In genomic region chr5:132423443-132423898, GRCh38 we compare ENCODE assay signal across 9 cellular contexts. TPM values are rescaled to one million over a fixed set of nuclear protein-coding genes. Genes with fewer than 3 reads are reported as not detected.
DNase-seq lines count a peak whose midpoint lies in the region; ATAC-seq, FAIRE-seq and TF ChIP-seq lines count a peak whose summit lies in the region.
"Had no signal": no experiment of that assay in that cellular context is flagged by ENCODE, and none has a peak within 500 bp of the region (broad histone marks: within the 10 kb centered on the region; RNA-seq: fewer than 3 reads in every experiment).

No MANE protein-coding gene starts in this region.

- H3K9me3 ChIP-seq in esophagus squamous epithelium (no peaks in the 10 kb centered on the region), MG63 (no peaks in the 10 kb centered on the region)

- H3K4me3 ChIP-seq in esophagus squamous epithelium (no peak overlapping the region), skin epidermis (no peak overlapping the region), MG63 (no peak overlapping the region)

- TF ChIP-seq POLR2A in esophagus squamous epithelium (IDR thresholded peaks at IDR 0.05) = no peak

- WGBS in esophagus squamous epithelium, 2 donors = 47 to 52% methylated on average over 3 of the region's 3 CpGs

- intact Hi-C loops in esophagus squamous epithelium (cut with DNase I) = no loop called here

- DNase-seq in GM19239 (ENCODE audit: insufficient read length, low spot score) (no peak), RWPE1 (ENCODE audit: low spot score) (no peak), esophagus squamous epithelium (lab: John Stamatoyannopoulos, UW) (no peak), GDM1 (lab: John Stamatoyannopoulos, UW) (no peak), MG63 (no peak)
- DNase-seq: NCI-H2081, occipital lobe had no signal

- ATAC-seq in HG03469 (IDR thresholded peaks at IDR 0.05; ENCODE audit: unreplicated experiment) = no peak

- H3K27ac ChIP-seq in RWPE1 = peak overlapping the region; percentile 85
- H3K27ac ChIP-seq in esophagus squamous epithelium = peak overlapping the region; percentile 54 to 75 (median 69)
- H3K27ac ChIP-seq in skin epidermis = peak overlapping the region in 12 of 21 experiments; percentile 2 to 93 (median 43)

- CTCF ChIA-PET in RWPE1 (lab: Yijun Ruan, JAX) = interaction anchor here (0.9 to 1.1 kb wide), 3 partner anchors 28 to 41 kb away, joined by 3 to 4 read pairs (median 3); no protein-coding TSS in a partner anchor

- H3K4me1 ChIP-seq in esophagus squamous epithelium = peaks cover 85 to 100% (median 96%) of the 10 kb centered on the region in 3 donors

- POLR2A ChIA-PET in RWPE1 (lab: Yijun Ruan, JAX; ENCODE audit: low non-redundant PET) = no interaction called here

- TF ChIP-seq CTCF in RWPE1 (conservative IDR thresholded peaks at IDR 0.05; ENCODE audit: low read depth) (no peak), esophagus squamous epithelium (IDR thresholded peaks at IDR 0.05) (no peak)

- H3K27me3 ChIP-seq in esophagus squamous epithelium (no peaks in the 10 kb centered on the region), MG63 (no peaks in the 10 kb centered on the region)

- peaks cover 0 to 6% (median 0%) of the 10 kb centered on the region in 3 donors for H3K36me3 ChIP-seq in esophagus squamous epithelium
- peaks cover 51% of the 10 kb centered on the region for H3K36me3 ChIP-seq in MG63

- FAIRE-seq in GM19239 (lab: Jason Lieb, UNC) = peak; percentile 52

RNA-seq across cellular contexts. Expression of gene SLC22A5, which starts 54.0 kb away (rescaled TPM):
- total RNA-seq in esophagus squamous epithelium = 10 to 100 TPM in 1 of 4 donors, 1 to 10 TPM in 3; 7.4 to 15.8 (median 8.3) TPM
- total RNA-seq in MG63 (2014; rRNA removed; shearing (Covaris generic); ENCODE audit: low replicate concordance) = 22.5 and 26.4 TPM in 2 replicates
